ENCODE assay signal across 17 cellular contexts in genomic region chr11:134527382-134528243, GRCh38.
DNase-seq lines count a peak whose midpoint lies in the region; TF ChIP-seq lines count a peak whose summit lies in the region.
"Had no signal": no experiment of that assay in that cellular context is flagged by ENCODE, and none has a peak within 500 bp of the region (broad histone marks: within the 10 kb centered on the region; RNA-seq: fewer than 3 reads in every experiment).

No MANE protein-coding gene starts in this region.

- H3K27ac ChIP-seq in thyroid gland = no peak overlapping the region
- H3K27ac ChIP-seq: A549, parathyroid adenoma had no signal

- TF ChIP-seq CTCF in type B pancreatic cell (conservative IDR thresholded peaks at IDR 0.05) (no peak), thyroid gland (IDR thresholded peaks at IDR 0.05) (no peak)

- no peak for TF ChIP-seq POLR2A in thyroid gland (IDR thresholded peaks at IDR 0.05)

- intact Hi-C loops in thyroid gland (cut with DNase I) = no loop called here

- H3K4me1 Mint-ChIP-seq in type B pancreatic cell (ENCODE audit: unreplicated experiment) = no peaks in the 10 kb centered on the region
- H3K4me1 Mint-ChIP-seq: activated CD4-positive, alpha-beta T cell treated with anti-CD3 and anti-CD28 coated beads for 36 hours had no signal

- no peak overlapping the region for H3K4me3 ChIP-seq in thyroid gland (replicated peaks in 1 of 3)
- H3K4me3 ChIP-seq: A549 had no signal

- no peak overlapping the region for H3K4me3 Mint-ChIP-seq in type B pancreatic cell
- H3K4me3 Mint-ChIP-seq: activated CD4-positive, alpha-beta T cell treated with anti-CD3 and anti-CD28 coated beads for 36 hours; naive B cell had no signal

- peak; percentile 30 for DNase-seq in activated effector memory CD4-positive, alpha-beta T cell treated with anti-CD3 and anti-CD28 coated beads, Interleukin-2, amount 50 U/mL, for 16 hours
- DNase-seq in activated effector memory CD4-positive, alpha-beta T cell treated with Interleukin-2 at 50 U/mL for 16 hours = no peak
- peak; percentile 28 for DNase-seq in activated CD8-positive, alpha-beta memory T cell treated with anti-CD3 and anti-CD28 coated beads, Interleukin-2, amount 50 U/mL, for 48 hours
- peak; percentile 77 for DNase-seq in mesenteric fat pad (ENCODE audit: low spot score)
- peak; percentile 34 for DNase-seq in type B pancreatic cell (ENCODE audit: extremely low spot score, unreplicated experiment)
- DNase-seq in NCI-H2227 treated with DMSO at 0.1 percent for 48 hours (lab: John Stamatoyannopoulos, UW) = no peak
- no peak for DNase-seq in thyroid gland
- DNase-seq in NCI-H1092 (lab: John Stamatoyannopoulos, UW) = no peak
- DNase-seq: activated CD4-positive, alpha-beta T cell treated with anti-CD3 and anti-CD28 coated beads for 36 hours; activated naive CD4-positive, alpha-beta T cell treated with anti-CD3 and anti-CD28 coated beads, Interleukin-2, amount 50 U/mL, for 16 hours; naive B cell; NCI-H1694; NCI-H226; stimulated activated CD4-positive, alpha-beta T cell treated with anti-CD3 and anti-CD28 coated beads, Interleukin-1b, Interleukin-23, amount 100 ng/mL, for 48 hours; stimulated activated naive CD8-positive, alpha-beta T cell treated with anti-CD3 and anti-CD28 coated beads, Interleukin-15, Interleukin-2, amounts not matched to agents 100 U/mL and 50 U/mL, for 24 hours had no signal

- H3K9me3 ChIP-seq in thyroid gland = no peaks in the 10 kb centered on the region
- H3K9me3 ChIP-seq: A549 had no signal

- 86 to 93% methylated on average over 17 of the region's 19 CpGs for WGBS in thyroid gland, 2 donors

- H3K36me3 ChIP-seq in thyroid gland = no peaks in the 10 kb centered on the region

- no peaks in the 10 kb centered on the region for H3K27me3 ChIP-seq in thyroid gland

- H3K36me3 Mint-ChIP-seq in type B pancreatic cell = no peaks in the 10 kb centered on the region

- H3K27me3 Mint-ChIP-seq in type B pancreatic cell = peaks cover 5% of the 10 kb centered on the region
- H3K27me3 Mint-ChIP-seq: activated CD4-positive, alpha-beta T cell treated with anti-CD3 and anti-CD28 coated beads for 36 hours had no signal

- no peak overlapping the region for H3K27ac Mint-ChIP-seq in type B pancreatic cell
- H3K27ac Mint-ChIP-seq: activated CD4-positive, alpha-beta T cell treated with anti-CD3 and anti-CD28 coated beads for 36 hours; naive B cell had no signal

- H3K9me3 Mint-ChIP-seq in type B pancreatic cell = no peaks in the 10 kb centered on the region

- peaks cover 0 to 5% of the 10 kb centered on the region in 2 donors for H3K4me1 ChIP-seq in thyroid gland
- H3K4me1 ChIP-seq: A549, parathyroid adenoma had no signal

Comparison
In these comparisons a context has a peak if more than half of its experiments do, and no peak if none do; other contexts are left out.
1. DNase-seq: peak in activated effector memory CD4-positive, alpha-beta T cell treated with anti-CD3 and anti-CD28 coated beads, Interleukin-2, amount 50 U/mL, for 16 hours (single experiment), activated CD8-positive, alpha-beta memory T cell treated with anti-CD3 and anti-CD28 coated beads, Interleukin-2, amount 50 U/mL, for 48 hours (single experiment), mesenteric fat pad (single experiment) and type B pancreatic cell (single experiment); none in activated effector memory CD4-positive, alpha-beta T cell treated with Interleukin-2 at 50 U/mL for 16 hours (single experiment), NCI-H2227 treated with DMSO at 0.1 percent for 48 hours (single experiment), thyroid gland (0 of 2) and NCI-H1092 (single experiment).